Comparison of ENCODE assay signal across 9 cellular contexts in genomic region chr2:142286618-142287017, GRCh38.
DNase-seq lines count a peak whose midpoint lies in the region; ATAC-seq and TF ChIP-seq lines count a peak whose summit lies in the region.
"Had no signal": no experiment of that assay in that cellular context is flagged by ENCODE, and none has a peak within 500 bp of the region (broad histone marks: within the 10 kb centered on the region; RNA-seq: fewer than 3 reads in every experiment).

No MANE protein-coding gene starts in this region.

- no peaks in the 10 kb centered on the region for H3K4me1 ChIP-seq in suprapubic skin

- no peaks in the 10 kb centered on the region for H3K36me3 ChIP-seq in suprapubic skin

- H3K27me3 Mint-ChIP-seq in endothelial cell (ENCODE audit: unreplicated experiment) (peaks cover 1% of the 10 kb centered on the region), immature natural killer cell (ENCODE audit: low read depth in 3 of 3) (peaks cover 0 to 3% (median 0%) of the 10 kb centered on the region in 3 donors)

- no peaks in the 10 kb centered on the region for H3K27me3 ChIP-seq in suprapubic skin

- 56% methylated on average over 7 of the region's 7 CpGs for WGBS in suprapubic skin

- no peak overlapping the region for H3K27ac ChIP-seq in suprapubic skin

- H3K36me3 Mint-ChIP-seq in endothelial cell (ENCODE audit: low read depth, unreplicated experiment) (no peaks in the 10 kb centered on the region), immature natural killer cell (no peaks in the 10 kb centered on the region)

- H3K4me3 Mint-ChIP-seq in endothelial cell (ENCODE audit: unreplicated experiment) (no peak overlapping the region), immature natural killer cell (no peak overlapping the region)
- H3K4me3 Mint-ChIP-seq: activated CD8-positive, alpha-beta T cell treated with anti-CD3 and anti-CD28 coated beads, Interleukin-2, amount 10 ng/mL, durations not matched to agents 7 days and 5 days had no signal

- H3K9me3 Mint-ChIP-seq in endothelial cell (ENCODE audit: unreplicated experiment) (no peaks in the 10 kb centered on the region), immature natural killer cell (peaks cover 5 to 45% (median 14%) of the 10 kb centered on the region in 6 donors)

- TF ChIP-seq EP300 in suprapubic skin (IDR thresholded peaks at IDR 0.05): no peak

- TF ChIP-seq POLR2A in suprapubic skin (IDR thresholded peaks at IDR 0.05): no peak

- H3K4me3 ChIP-seq in suprapubic skin: no peak overlapping the region

- DNase-seq in COLO829 (ENCODE audit: low spot score): peak; percentile 23
- peak; percentile 26 for DNase-seq in endothelial cell (ENCODE audit: low spot score)
- no peak for DNase-seq in NCI-H526 treated with DMSO at 0.1 percent for 48 hours (lab: John Stamatoyannopoulos, UW)
- no peak for DNase-seq in immature natural killer cell
- no peak for DNase-seq in suprapubic skin (ENCODE audit: low spot score in 2 of 2)
- no peak for DNase-seq in T-helper 1 cell
- DNase-seq: activated CD8-positive, alpha-beta T cell treated with anti-CD3 and anti-CD28 coated beads, Interleukin-2, amount 10 ng/mL, durations not matched to agents 7 days and 5 days had no signal

- no peaks in the 10 kb centered on the region for H3K9me3 ChIP-seq in suprapubic skin

- H3K4me1 Mint-ChIP-seq in endothelial cell (ENCODE audit: unreplicated experiment) (no peaks in the 10 kb centered on the region), immature natural killer cell (no peaks in the 10 kb centered on the region)

- H3K27ac Mint-ChIP-seq in endothelial cell (ENCODE audit: unreplicated experiment): no peak overlapping the region
- H3K27ac Mint-ChIP-seq in immature natural killer cell: no peak overlapping the region
- H3K27ac Mint-ChIP-seq: activated CD8-positive, alpha-beta T cell treated with anti-CD3 and anti-CD28 coated beads, Interleukin-2, amount 10 ng/mL, durations not matched to agents 7 days and 5 days had no signal

- TF ChIP-seq CTCF in LNCAP (IDR thresholded peaks at IDR 0.05) (peak; percentile 58), endothelial cell (IDR thresholded peaks at IDR 0.05; ENCODE audit: unreplicated experiment) (peak; percentile 35), suprapubic skin (IDR thresholded peaks at IDR 0.05) (no peak)

- ATAC-seq in GM21515 (IDR thresholded peaks at IDR 0.05; ENCODE audit: unreplicated experiment): peak; percentile 66
- ATAC-seq: activated CD8-positive, alpha-beta T cell treated with anti-CD3 and anti-CD28 coated beads, Interleukin-2, amount 10 ng/mL, durations not matched to agents 7 days and 5 days had no signal

Comparison
In these comparisons a context has a peak if more than half of its experiments do, and no peak if none do; other contexts are left out.
1. DNase-seq: peak in COLO829 (single experiment) and endothelial cell (single experiment); none in NCI-H526 treated with DMSO at 0.1 percent for 48 hours (single experiment), immature natural killer cell (0 of 3), suprapubic skin (0 of 2) and T-helper 1 cell (0 of 5).
2. CTCF ChIP-seq: peak in LNCAP (single experiment) and endothelial cell (single experiment); none in suprapubic skin (0 of 2).